In genomic region chr1:27606708-27607238, GRCh38 we compare ENCODE assay signal across 8 cellular contexts. TPM values are rescaled to one million over a fixed set of nuclear protein-coding genes. Genes with fewer than 3 reads are reported as not detected.
DNase-seq lines count a peak whose midpoint lies in the region; ATAC-seq and TF ChIP-seq lines count a peak whose summit lies in the region.

No MANE protein-coding gene starts in this region.

- no peak for TF ChIP-seq CTCF in activated B cell treated with CpG ODN at 0.5 μM for 24 hours (IDR thresholded peaks at IDR 0.05)

- POLR2A ChIA-PET in activated B cell treated with CpG ODN at 0.5 μM for 24 hours (lab: Charles Lee), result interaction anchor here (0.5 to 12.2 kb wide), 7 partner anchors 19 to 212 kb away, joined by 3 to 207 read pairs (median 4); no protein-coding TSS in a partner anchor

- H3K4me1 Mint-ChIP-seq in activated B cell treated with CpG ODN at 0.5 μM for 24 hours, result peaks cover 21% of the 10 kb centered on the region

- peaks cover 8% of the 10 kb centered on the region for H3K36me3 Mint-ChIP-seq in activated B cell treated with CpG ODN at 0.5 μM for 24 hours (ENCODE audit: low read depth)

- peak overlapping the region; percentile 61 for H3K27ac Mint-ChIP-seq in activated B cell treated with CpG ODN at 0.5 μM for 24 hours

- H3K27me3 Mint-ChIP-seq in activated B cell treated with CpG ODN at 0.5 μM for 24 hours, result no peaks in the 10 kb centered on the region

- intact Hi-C loops in activated B cell treated with CpG ODN at 0.5 μM for 24 hours (cut with micrococcal nuclease), result loop anchor here (1.0 to 5.0 kb wide), 12 partner anchors 38 to 564 kb away; partner anchors contain the start of genes GPR3 and PPP1R8

- in situ Hi-C loops in ACHN (cut with HindIII; ENCODE audit: low pct_ligation_motif_present, low pct_unique_long_range_greater_than_20kb, low sequenced_read_pairs), result no loop called here

- H3K9me3 Mint-ChIP-seq in activated B cell treated with CpG ODN at 0.5 μM for 24 hours, result no peaks in the 10 kb centered on the region

- H3K4me3 Mint-ChIP-seq in activated B cell treated with CpG ODN at 0.5 μM for 24 hours, result no peak overlapping the region

- CTCF ChIA-PET in activated B cell treated with CpG ODN at 0.5 μM for 24 hours (lab: Charles Lee), result interaction anchor here (0.7 to 8.8 kb wide), 27 partner anchors 9 to 562 kb away, joined by 3 to 253 read pairs (median 5); no protein-coding TSS in a partner anchor

- no peak for ATAC-seq in activated B cell treated with CpG ODN at 0.5 μM for 24 hours (ENCODE audit: low read depth)
- ATAC-seq in HG03095 (IDR thresholded peaks at IDR 0.05; ENCODE audit: unreplicated experiment), result no peak
- no peak for ATAC-seq in HG03460 (IDR thresholded peaks at IDR 0.05; ENCODE audit: unreplicated experiment)
- no peak for ATAC-seq in HG03378 (IDR thresholded peaks at IDR 0.05; ENCODE audit: unreplicated experiment)

- DNase-seq in ACHN, result peak; percentile 23
- DNase-seq in HT1080 (ENCODE audit: low read depth), result peak; percentile 52
- DNase-seq in activated B cell treated with CpG ODN at 0.5 μM for 24 hours, result no peak
- DNase-seq in iris pigment epithelial cell (ENCODE audit: low read depth), result peak; percentile 22
- no peak for DNase-seq in NCI-H1417 treated with DMSO at 0.1 percent for 48 hours (lab: John Stamatoyannopoulos, UW)

RNA-seq across cellular contexts. Expression of gene AHDC1, which starts 2.8 kb away (rescaled TPM):
- total RNA-seq in HT1080 (2014; rRNA removed; shearing (Covaris generic)), result 9.4 and 10.3 TPM in 2 replicates
- polyA plus RNA-seq in HT1080 (2015; cell fraction: cytosol; rRNA removed), result 10.2 and 11.5 TPM in 2 replicates
- polyA plus RNA-seq in HT1080 (2015; cell fraction: nucleus; rRNA removed), result 17.6 and 24.6 TPM in 2 replicates
- total RNA-seq in activated B cell treated with CpG ODN at 0.5 μM for 24 hours, result 22.4 and 23.3 TPM in 2 replicates

RNA-seq across cellular contexts. Expression of gene FGR, which starts 28.2 kb away (rescaled TPM):
- not detected in 2 replicates for total RNA-seq in HT1080 (2014; rRNA removed; shearing (Covaris generic))
- not detected in 2 replicates for polyA plus RNA-seq in HT1080 (2015; cell fraction: cytosol; rRNA removed)
- not detected in 2 replicates for polyA plus RNA-seq in HT1080 (2015; cell fraction: nucleus; rRNA removed)
- 28.6 and 28.8 TPM in 2 replicates for total RNA-seq in activated B cell treated with CpG ODN at 0.5 μM for 24 hours

Comparison
In these comparisons a context has a peak if more than half of its experiments do, and no peak if none do; other contexts are left out.
1. DNase-seq: peak in ACHN (single experiment), HT1080 (single experiment) and iris pigment epithelial cell (single experiment); none in activated B cell treated with CpG ODN at 0.5 μM for 24 hours (single experiment) and NCI-H1417 treated with DMSO at 0.1 percent for 48 hours (single experiment).
2. RNA of gene FGR, which starts 28.2 kb away (total RNA-seq): 28.6 to 28.8 TPM in activated B cell treated with CpG ODN at 0.5 μM for 24 hours; not detected in HT1080; every median in the first group is over 10 times any median in the second.